ENCODE assay signal across 14 cellular contexts in genomic region chr3:162166543-162166942, GRCh38.
DNase-seq lines count a peak whose midpoint lies in the region; ATAC-seq and TF ChIP-seq lines count a peak whose summit lies in the region.
"Had no signal": no experiment of that assay in that cellular context is flagged by ENCODE, and none has a peak within 500 bp of the region (broad histone marks: within the 10 kb centered on the region; RNA-seq: fewer than 3 reads in every experiment).

No MANE protein-coding gene starts in this region.

- H3K4me3 ChIP-seq in A673 (ENCODE audit: low read depth, low read length, poor library complexity, severe bottlenecking) (no peak overlapping the region), IMR-90 (ENCODE audit: insufficient read depth, low read depth, low read length) (no peak overlapping the region)
- H3K4me3 ChIP-seq: HAP-1 had no signal

- H4K91ac ChIP-seq in IMR-90 (ENCODE audit: insufficient read depth, low read depth, low read length): no peak overlapping the region

- CTCF ChIA-PET in A673 (lab: Charles Lee): no interaction called here
- CTCF ChIA-PET in IMR-90 (lab: Yijun Ruan, JAX): no interaction called here

- TF ChIP-seq CTCF in A673 (conservative IDR thresholded peaks at IDR 0.05; ENCODE audit: low read depth, low read length) (no peak), IMR-90 (conservative IDR thresholded peaks at IDR 0.05; ENCODE audit: low read depth, low read length) (no peak)

- H3K9me3 ChIP-seq in A673 (ENCODE audit: low read depth, low read length, poor library complexity, severe bottlenecking) (no peaks in the 10 kb centered on the region), IMR-90 (ENCODE audit: control insufficient read depth, insufficient read depth, low read length) (no peaks in the 10 kb centered on the region)
- H3K9me3 ChIP-seq: BE2C, HAP-1 had no signal

- no peak overlapping the region for H2BK15ac ChIP-seq in IMR-90 (ENCODE audit: low read depth, low read length)

- DNase-seq in A673 (ENCODE audit: low spot score) (peak; percentile 19), ELR (ENCODE audit: low read depth) (peak; percentile 12), IMR-90 (peak; percentile 64), iris pigment epithelial cell (ENCODE audit: low read depth) (peak; percentile 59), NCI-H1092 treated with DMSO at 0.1 percent for 48 hours (lab: John Stamatoyannopoulos, UW) (no peak), SKM-1 (lab: John Stamatoyannopoulos, UW; ENCODE audit: unreplicated experiment) (no peak)
- DNase-seq: BE2C; CD4-positive, alpha-beta memory T cell; DMS79; EL; GDM1 had no signal

- H2AK9ac ChIP-seq in IMR-90 (replicated peaks; ENCODE audit: low read depth, low read length, poor library complexity): no peak overlapping the region

- in situ Hi-C loops in IMR-90 (cut with MboI; ENCODE audit: low sequenced_read_pairs): no loop called here

- BruUV-seq in A673 (replicated peaks; lab: Mats Ljungman, UMichigan) (no TSS peak), IMR-90 (replicated peaks; lab: Mats Ljungman, UMichigan) (no TSS peak)

- H3K23ac ChIP-seq in IMR-90 (ENCODE audit: low read depth, low read length): no peak overlapping the region

- no peak for TF ChIP-seq POLR2A in IMR-90 (IDR thresholded peaks at IDR 0.05; ENCODE audit: low read depth, low read length)

- POLR2A ChIA-PET in A673 (lab: Charles Lee; ENCODE audit: low non-redundant PET) (no interaction called here), IMR-90 (lab: Charles Lee; ENCODE audit: unreplicated experiment) (no interaction called here)

- no peaks in the 10 kb centered on the region; the same call in 1 of the 2 replicates for H3K9me1 ChIP-seq in IMR-90 (ENCODE audit: insufficient read depth, low read length)

- no peak overlapping the region for H3K4me2 ChIP-seq in IMR-90 (ENCODE audit: low read depth, low read length)

- no peak overlapping the region for H2AK5ac ChIP-seq in IMR-90 (ENCODE audit: low read depth, low read length)

- intact Hi-C loops in A673 (cut with micrococcal nuclease; ENCODE audit: unreplicated experiment) (no loop called here), IMR-90 (cut with micrococcal nuclease) (no loop called here)

- no peak overlapping the region for H3K18ac ChIP-seq in IMR-90 (ENCODE audit: low read depth, low read length)

- H3K36me3 ChIP-seq in A673 (ENCODE audit: insufficient read depth, low read length, poor library complexity, severe bottlenecking) (no peaks in the 10 kb centered on the region), IMR-90 (ENCODE audit: control insufficient read depth, insufficient read depth, low read length) (no peaks in the 10 kb centered on the region)
- H3K36me3 ChIP-seq: BE2C, HAP-1 had no signal

- no peak overlapping the region for H4K8ac ChIP-seq in IMR-90 (ENCODE audit: low read depth in 2 of 2, low read length in 2 of 2)

- dilution Hi-C loops in IMR-90 (cut with HindIII; ENCODE audit: low sequenced_read_pairs, unreplicated experiment): no loop called here

- H4K20me1 ChIP-seq in IMR-90 (ENCODE audit: insufficient read depth, low read length): no peaks in the 10 kb centered on the region

- no peak overlapping the region for H2BK5ac ChIP-seq in IMR-90 (ENCODE audit: low read depth, low read length, poor library complexity, severe bottlenecking)

- no peak overlapping the region for H3K9ac ChIP-seq in IMR-90 (ENCODE audit: low read depth, low read length)

- H3K56ac ChIP-seq in IMR-90 (ENCODE audit: extremely low read depth, insufficient read depth, low read length): no peak overlapping the region

- no peaks in the 10 kb centered on the region for H3K79me1 ChIP-seq in IMR-90 (ENCODE audit: low read depth in 1 of 2, low read length in 2 of 2)

- H3K27me3 ChIP-seq in A673 (replicated peaks; ENCODE audit: insufficient read depth, low read depth, low read length, poor library complexity): no peaks in the 10 kb centered on the region
- no peaks in the 10 kb centered on the region for H3K27me3 ChIP-seq in IMR-90 (ENCODE audit: control insufficient read depth, insufficient read depth, low read length)
- H3K27me3 ChIP-seq: BE2C had no signal

- H3K4ac ChIP-seq in IMR-90 (ENCODE audit: low read depth, low read length): no peak overlapping the region

- TF ChIP-seq RAD21 in IMR-90 (IDR thresholded peaks at IDR 0.05; ENCODE audit: low read length): no peak

- no peak overlapping the region for H2BK120ac ChIP-seq in IMR-90 (ENCODE audit: low read depth, low read length)

- H4K5ac ChIP-seq in IMR-90 (ENCODE audit: low read depth, low read length): no peak overlapping the region

- H3K27ac ChIP-seq in A673 (ENCODE audit: low read depth, low read length, poor library complexity, severe bottlenecking): no peak overlapping the region
- H3K27ac ChIP-seq in IMR-90 (ENCODE audit: insufficient read depth, low read length): no peak overlapping the region
- H3K27ac ChIP-seq: C4-2B had no signal

- ATAC-seq in IMR-90 (ENCODE audit: low read depth) (peak; percentile 51), GM19452 (IDR thresholded peaks at IDR 0.05; ENCODE audit: unreplicated experiment) (no peak)

- H3K4me1 ChIP-seq in A673 (ENCODE audit: insufficient read depth, low read length, poor library complexity, severe bottlenecking) (peaks cover 5% of the 10 kb centered on the region), IMR-90 (ENCODE audit: control insufficient read depth, insufficient read depth, low read length) (peaks cover 5% of the 10 kb centered on the region; the same call in 1 of the 2 replicates)
- H3K4me1 ChIP-seq: BE2C, HAP-1 had no signal

- WGBS in IMR-90 (ENCODE audit: extremely low coverage in 2 of 2, insufficient read length in 1 of 2), 2 experiments: 83% methylated on average over 1 of the region's 3 CpGs; no CpG with 5 or more reads in 1 of the 2 experiments

- H2BK20ac ChIP-seq in IMR-90 (ENCODE audit: low read depth, low read length): no peak overlapping the region

- H3K14ac ChIP-seq in IMR-90 (replicated peaks; ENCODE audit: low read depth, low read length): no peak overlapping the region

- H2AFZ ChIP-seq in IMR-90 (replicated peaks; ENCODE audit: low read length, poor library complexity): no peak overlapping the region

TF ChIP-seq in IMR-90, 13 proteins besides CTCF, POLR2A, EP300 and RAD21:
- TF ChIP-seq RCOR1 (IDR thresholded peaks at IDR 0.05; ENCODE audit: insufficient replicate concordance, low read length) (no peak), SMC3 (IDR thresholded peaks at IDR 0.05; ENCODE audit: low read depth, low read length) (no peak), MXI1 (IDR thresholded peaks at IDR 0.05; ENCODE audit: borderline replicate concordance, low read depth, low read length) (no peak), RFX5 (IDR thresholded peaks at IDR 0.05; ENCODE audit: low read depth, low read length) (no peak), USF2 (IDR thresholded peaks at IDR 0.05; ENCODE audit: low read depth, low read length) (no peak), BHLHE40 (IDR thresholded peaks at IDR 0.05; ENCODE audit: low read depth, low read length) (no peak), CEBPB (IDR thresholded peaks at IDR 0.05; ENCODE audit: low read depth, low read length) (peak; percentile 60; the same call in 1 of the 2 replicates), CHD1 (IDR thresholded peaks at IDR 0.05; ENCODE audit: low read depth, low read length) (no peak)
TF ChIP-seq in IMR-90: peak in this region for 1.

Comparison
In these comparisons a context has a peak if more than half of its experiments do, and no peak if none do; other contexts are left out.
1. DNase-seq: peak in A673 (single experiment), ELR (single experiment), IMR-90 (single experiment) and iris pigment epithelial cell (single experiment); none in NCI-H1092 treated with DMSO at 0.1 percent for 48 hours (single experiment) and SKM-1 (single experiment).